ENCODE assay signal across 8 cellular contexts in genomic region chr20:31951530-31952453, GRCh38. TPM values are rescaled to one million over a fixed set of nuclear protein-coding genes. Genes with fewer than 3 reads are reported as not detected.
A peak's percentile ranks its signal among the peaks of the same experiment; 100 is the strongest.
DNase-seq lines count a peak whose midpoint lies in the region; ATAC-seq and TF ChIP-seq lines count a peak whose summit lies in the region.

Gene PDRG1 (minus strand): TSS chr20:31952046. CDS start chr20:31951961, 85 bp downstream.

- peak within 1 kb of the TSS; percentile 95 to 97 (median 97) for H3K4me3 Mint-ChIP-seq in T-cell
- H3K4me3 Mint-ChIP-seq in progenitor cell of endocrine pancreas (ENCODE audit: low read depth), result peak within 1 kb of the TSS; percentile 95

- H3K4me3 ChIP-seq in adrenal gland (peak within 1 kb of the TSS; percentile 72 to 96 (median 75)), left ventricle myocardium inferior (peak within 1 kb of the TSS; percentile 97), urinary bladder (ENCODE audit: low read depth, low read length) (peak within 1 kb of the TSS; percentile 86)

- peak; percentile 99 for DNase-seq in NCI-H146 (lab: John Stamatoyannopoulos, UW)
- DNase-seq in T-cell, result peak; percentile 90 to 99 (median 95)
- peak; percentile 93 to 98 (median 96) for DNase-seq in adrenal gland
- peak; percentile 96 for DNase-seq in left ventricle myocardium inferior
- peak; percentile 100 for DNase-seq in progenitor cell of endocrine pancreas (ENCODE audit: low spot score, unreplicated experiment)

- CTCF ChIA-PET in T-cell (lab: Charles Lee), result interaction anchor here (0.5 to 1.9 kb wide), 22 partner anchors 10 to 570 kb away, joined by 3 to 18 read pairs (median 5); partner anchors contain the start of genes BCL2L1 (in 1 of the 2) and XKR7 (in 1 of the 2)

- peaks cover 8 to 10% of the 10 kb centered on the region in 2 donors for H3K4me1 ChIP-seq in adrenal gland (replicated peaks in 1 of 2)
- peaks cover 22% of the 10 kb centered on the region for H3K4me1 ChIP-seq in left ventricle myocardium inferior
- no peaks in the 10 kb centered on the region for H3K4me1 ChIP-seq in urinary bladder (ENCODE audit: insufficient read depth)

- no peaks in the 10 kb centered on the region for H3K27me3 ChIP-seq in adrenal gland
- peaks cover 21% of the 10 kb centered on the region for H3K27me3 ChIP-seq in left ventricle myocardium inferior (ENCODE audit: low read depth)

- TF ChIP-seq CTCF in adrenal gland (IDR thresholded peaks at IDR 0.05) (peak; percentile 84 to 94 (median 90)), left ventricle myocardium inferior (IDR thresholded peaks at IDR 0.05; ENCODE audit: borderline replicate concordance) (peak; percentile 97), progenitor cell of endocrine pancreas (IDR thresholded peaks at IDR 0.05; ENCODE audit: unreplicated experiment) (peak; percentile 99)

- H3K9me3 Mint-ChIP-seq in T-cell (no peaks in the 10 kb centered on the region), progenitor cell of endocrine pancreas (ENCODE audit: low read depth) (no peaks in the 10 kb centered on the region)

- peaks cover 20% of the 10 kb centered on the region for H3K36me3 Mint-ChIP-seq in T-cell
- H3K36me3 Mint-ChIP-seq in progenitor cell of endocrine pancreas (ENCODE audit: insufficient read depth), result peaks cover 24% of the 10 kb centered on the region

- 0 to 1% (median 0%) methylated on average over 17 to 63 of the region's 63 CpGs for WGBS in adrenal gland, 4 donors
- WGBS in urinary bladder, result under 1% methylated on average over 63 of the region's 63 CpGs

- H3K4me1 Mint-ChIP-seq in T-cell, result peaks cover 31 to 36% (median 34%) of the 10 kb centered on the region in 3 donors
- peaks cover 12% of the 10 kb centered on the region for H3K4me1 Mint-ChIP-seq in progenitor cell of endocrine pancreas (ENCODE audit: low read depth)

- no peaks in the 10 kb centered on the region for H3K9me3 ChIP-seq in adrenal gland (replicated peaks in 1 of 3)
- H3K9me3 ChIP-seq in left ventricle myocardium inferior (replicated peaks), result peaks cover 3% of the 10 kb centered on the region

- intact Hi-C loops in adrenal gland (cut with DNase I) (loop anchor here (5.0 kb wide), 1 partner anchor 99 kb away; no protein-coding TSS in a partner anchor), left ventricle myocardium inferior (cut with micrococcal nuclease) (loop anchor here (10.0 kb wide), 1 partner anchor 97 kb away; no protein-coding TSS in a partner anchor)

- POLR2A ChIA-PET in T-cell (lab: Charles Lee), result interaction anchor here (0.6 to 0.9 kb wide), 3 partner anchors 53 to 974 kb away, joined by 3 to 6 read pairs (median 3); no protein-coding TSS in a partner anchor

- peaks cover 6 to 20% of the 10 kb centered on the region in 2 donors for H3K27me3 Mint-ChIP-seq in T-cell
- H3K27me3 Mint-ChIP-seq in progenitor cell of endocrine pancreas, result peaks cover 28% of the 10 kb centered on the region

- peak; percentile 85 for TF ChIP-seq POLR2A in GM15510 (IDR thresholded peaks at IDR 0.05; ENCODE audit: borderline replicate concordance, extremely low read depth, insufficient read length)
- TF ChIP-seq POLR2A in adrenal gland (IDR thresholded peaks at IDR 0.05), result peak in 1 of 2 donors; percentile 65

- peak within 1 kb of the TSS; percentile 80 to 97 for H3K27ac Mint-ChIP-seq in T-cell
- H3K27ac Mint-ChIP-seq in progenitor cell of endocrine pancreas, result peak within 1 kb of the TSS; percentile 96

- H3K36me3 ChIP-seq in adrenal gland (replicated peaks in 1 of 2), result peaks cover 0 to 24% of the 10 kb centered on the region in 2 donors
- H3K36me3 ChIP-seq in left ventricle myocardium inferior, result peaks cover 34% of the 10 kb centered on the region
- H3K36me3 ChIP-seq in urinary bladder (ENCODE audit: insufficient read depth), result no peaks in the 10 kb centered on the region

- ATAC-seq in HG02884 (IDR thresholded peaks at IDR 0.05; ENCODE audit: unreplicated experiment) (peak; percentile 90), T-cell (replicated peaks in 1 of 4) (peak; percentile 94 to 99 (median 98))

- H3K27ac ChIP-seq in adrenal gland (peak within 1 kb of the TSS in 3 of 5 donors; percentile 59 to 84 (median 64)), left ventricle myocardium inferior (replicated peaks) (peak within 1 kb of the TSS; percentile 87), urinary bladder (ENCODE audit: low read depth) (no peak within 1 kb of the TSS)

RNA-seq across cellular contexts. Expression of gene PDRG1, which starts in this region (rescaled TPM):
- total RNA-seq in T-cell, result 10 to 100 TPM in 3 of 5 donors, 1 to 10 TPM in 2; 7.5 to 14.5 (median 11.6) TPM
- total RNA-seq in adrenal gland, result 10 to 100 TPM in 6 of 8 donors, 1 to 10 TPM in 2; 5.1 to 15.6 (median 13.7) TPM
- polyA plus RNA-seq in adrenal gland, result 10 to 100 TPM; 12.3 to 18.4 (median 14.0) TPM
- total RNA-seq in left ventricle myocardium inferior, result 10.4 TPM
- total RNA-seq in progenitor cell of endocrine pancreas, result 23.6 and 23.8 TPM in 2 replicates
- 2.9 TPM for total RNA-seq in urinary bladder
- 14.0 TPM for polyA plus RNA-seq in urinary bladder
